In the genomic region with DNA sequence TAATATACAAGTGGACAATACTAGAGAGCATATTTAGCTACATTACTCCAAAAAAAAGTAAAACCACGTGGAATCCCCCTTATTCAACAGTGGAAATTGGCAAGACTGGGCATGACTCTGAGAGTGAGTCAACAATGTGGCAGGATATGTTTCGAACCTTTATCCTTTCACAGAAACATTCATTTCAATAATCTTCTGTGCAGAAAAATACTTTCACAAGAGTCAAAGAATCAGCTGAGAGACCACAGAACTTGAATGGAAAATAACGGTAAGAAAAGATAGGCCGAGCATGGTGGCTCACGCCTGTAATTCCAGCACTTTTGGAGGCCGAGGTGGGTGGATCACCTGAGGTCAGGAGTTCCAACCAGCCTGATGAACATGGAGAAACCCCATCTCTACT, we compare ENCODE assay signal across 2 cellular contexts.
TF ChIP-seq lines count a peak whose summit lies in the region.

No MANE protein-coding gene starts in this region.

TF ChIP-seq in SK-N-SH, 30 proteins besides CTCF, POLR2A, EP300 and RAD21 (continued from another document):
- TF ChIP-seq, protein P1, sequence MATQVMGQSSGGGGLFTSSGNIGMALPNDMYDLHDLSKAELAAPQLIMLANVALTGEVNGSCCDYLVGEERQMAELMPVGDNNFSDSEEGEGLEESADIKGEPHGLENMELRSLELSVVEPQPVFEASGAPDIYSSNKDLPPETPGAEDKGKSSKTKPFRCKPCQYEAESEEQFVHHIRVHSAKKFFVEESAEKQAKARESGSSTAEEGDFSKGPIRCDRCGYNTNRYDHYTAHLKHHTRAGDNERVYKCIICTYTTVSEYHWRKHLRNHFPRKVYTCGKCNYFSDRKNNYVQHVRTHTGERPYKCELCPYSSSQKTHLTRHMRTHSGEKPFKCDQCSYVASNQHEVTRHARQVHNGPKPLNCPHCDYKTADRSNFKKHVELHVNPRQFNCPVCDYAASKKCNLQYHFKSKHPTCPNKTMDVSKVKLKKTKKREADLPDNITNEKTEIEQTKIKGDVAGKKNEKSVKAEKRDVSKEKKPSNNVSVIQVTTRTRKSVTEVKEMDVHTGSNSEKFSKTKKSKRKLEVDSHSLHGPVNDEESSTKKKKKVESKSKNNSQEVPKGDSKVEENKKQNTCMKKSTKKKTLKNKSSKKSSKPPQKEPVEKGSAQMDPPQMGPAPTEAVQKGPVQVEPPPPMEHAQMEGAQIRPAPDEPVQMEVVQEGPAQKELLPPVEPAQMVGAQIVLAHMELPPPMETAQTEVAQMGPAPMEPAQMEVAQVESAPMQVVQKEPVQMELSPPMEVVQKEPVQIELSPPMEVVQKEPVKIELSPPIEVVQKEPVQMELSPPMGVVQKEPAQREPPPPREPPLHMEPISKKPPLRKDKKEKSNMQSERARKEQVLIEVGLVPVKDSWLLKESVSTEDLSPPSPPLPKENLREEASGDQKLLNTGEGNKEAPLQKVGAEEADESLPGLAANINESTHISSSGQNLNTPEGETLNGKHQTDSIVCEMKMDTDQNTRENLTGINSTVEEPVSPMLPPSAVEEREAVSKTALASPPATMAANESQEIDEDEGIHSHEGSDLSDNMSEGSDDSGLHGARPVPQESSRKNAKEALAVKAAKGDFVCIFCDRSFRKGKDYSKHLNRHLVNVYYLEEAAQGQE (IDR thresholded peaks at IDR 0.05; ENCODE audit: low read depth, low read length): no peak
- TF ChIP-seq, protein P2, sequence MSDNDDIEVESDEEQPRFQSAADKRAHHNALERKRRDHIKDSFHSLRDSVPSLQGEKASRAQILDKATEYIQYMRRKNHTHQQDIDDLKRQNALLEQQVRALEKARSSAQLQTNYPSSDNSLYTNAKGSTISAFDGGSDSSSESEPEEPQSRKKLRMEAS (IDR thresholded peaks at IDR 0.05; ENCODE audit: low read depth): peak; percentile 72
- TF ChIP-seq EZH2phosphoT487 (IDR thresholded peaks at IDR 0.05; ENCODE audit: borderline replicate concordance, low read depth): no peak
- peak; percentile 43; the same call in 1 of the 2 replicates for TF ChIP-seq FOSL2 (IDR thresholded peaks at IDR 0.05; ENCODE audit: borderline replicate concordance, low read depth)
- TF ChIP-seq TCF12 (IDR thresholded peaks at IDR 0.05): peak; percentile 26; the same call in 1 of the 2 replicates
- no peak for TF ChIP-seq GATA2 (CRISPR knock-in tag; IDR thresholded peaks at IDR 0.05)
- TF ChIP-seq TEAD4 (IDR thresholded peaks at IDR 0.05; ENCODE audit: borderline replicate concordance, insufficient read depth): no peak
- no peak for TF ChIP-seq NRF1 (IDR thresholded peaks at IDR 0.05; ENCODE audit: low read depth, low read length)
- no peak for TF ChIP-seq MEF2A (IDR thresholded peaks at IDR 0.05; ENCODE audit: borderline replicate concordance, low read depth)
- TF ChIP-seq, protein P3, sequence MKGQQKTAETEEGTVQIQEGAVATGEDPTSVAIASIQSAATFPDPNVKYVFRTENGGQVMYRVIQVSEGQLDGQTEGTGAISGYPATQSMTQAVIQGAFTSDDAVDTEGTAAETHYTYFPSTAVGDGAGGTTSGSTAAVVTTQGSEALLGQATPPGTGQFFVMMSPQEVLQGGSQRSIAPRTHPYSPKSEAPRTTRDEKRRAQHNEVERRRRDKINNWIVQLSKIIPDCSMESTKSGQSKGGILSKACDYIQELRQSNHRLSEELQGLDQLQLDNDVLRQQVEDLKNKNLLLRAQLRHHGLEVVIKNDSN (IDR thresholded peaks at IDR 0.05; ENCODE audit: borderline replicate concordance, low read depth): no peak
- no peak for TF ChIP-seq MXI1 (IDR thresholded peaks at IDR 0.05; ENCODE audit: low read depth, low read length)
- no peak for TF ChIP-seq SIN3A (IDR thresholded peaks at IDR 0.05; ENCODE audit: borderline replicate concordance, low read depth, low read length)
- TF ChIP-seq RFX5 (IDR thresholded peaks at IDR 0.05; ENCODE audit: low read length): no peak
- TF ChIP-seq, protein P4, sequence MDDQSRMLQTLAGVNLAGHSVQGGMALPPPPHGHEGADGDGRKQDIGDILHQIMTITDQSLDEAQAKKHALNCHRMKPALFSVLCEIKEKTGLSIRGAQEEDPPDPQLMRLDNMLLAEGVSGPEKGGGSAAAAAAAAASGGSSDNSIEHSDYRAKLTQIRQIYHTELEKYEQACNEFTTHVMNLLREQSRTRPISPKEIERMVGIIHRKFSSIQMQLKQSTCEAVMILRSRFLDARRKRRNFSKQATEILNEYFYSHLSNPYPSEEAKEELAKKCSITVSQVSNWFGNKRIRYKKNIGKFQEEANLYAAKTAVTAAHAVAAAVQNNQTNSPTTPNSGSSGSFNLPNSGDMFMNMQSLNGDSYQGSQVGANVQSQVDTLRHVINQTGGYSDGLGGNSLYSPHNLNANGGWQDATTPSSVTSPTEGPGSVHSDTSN (IDR thresholded peaks at IDR 0.05): no peak
- no peak for TF ChIP-seq RCOR1 (IDR thresholded peaks at IDR 0.05; ENCODE audit: low read length)
- no peak for TF ChIP-seq YY1 (IDR thresholded peaks at IDR 0.05; ENCODE audit: low read depth)
- TF ChIP-seq POLR2AphosphoS5 (IDR thresholded peaks at IDR 0.05; ENCODE audit: low read depth, low read length): no peak
- peak; percentile 38; the same call in 1 of the 2 replicates for TF ChIP-seq NFIC (IDR thresholded peaks at IDR 0.05; ENCODE audit: borderline replicate concordance)
- TF ChIP-seq ELF1 (IDR thresholded peaks at IDR 0.05): no peak
TF ChIP-seq in SK-N-SH: peak in this region for 5.

TF ChIP-seq in SK-N-SH treated with all-trans-retinoic acid at 6 μM for 48 hours, 23 proteins besides CTCF, POLR2A, EP300 and RAD21 (continued from another document):
- TF ChIP-seq, protein P5, sequence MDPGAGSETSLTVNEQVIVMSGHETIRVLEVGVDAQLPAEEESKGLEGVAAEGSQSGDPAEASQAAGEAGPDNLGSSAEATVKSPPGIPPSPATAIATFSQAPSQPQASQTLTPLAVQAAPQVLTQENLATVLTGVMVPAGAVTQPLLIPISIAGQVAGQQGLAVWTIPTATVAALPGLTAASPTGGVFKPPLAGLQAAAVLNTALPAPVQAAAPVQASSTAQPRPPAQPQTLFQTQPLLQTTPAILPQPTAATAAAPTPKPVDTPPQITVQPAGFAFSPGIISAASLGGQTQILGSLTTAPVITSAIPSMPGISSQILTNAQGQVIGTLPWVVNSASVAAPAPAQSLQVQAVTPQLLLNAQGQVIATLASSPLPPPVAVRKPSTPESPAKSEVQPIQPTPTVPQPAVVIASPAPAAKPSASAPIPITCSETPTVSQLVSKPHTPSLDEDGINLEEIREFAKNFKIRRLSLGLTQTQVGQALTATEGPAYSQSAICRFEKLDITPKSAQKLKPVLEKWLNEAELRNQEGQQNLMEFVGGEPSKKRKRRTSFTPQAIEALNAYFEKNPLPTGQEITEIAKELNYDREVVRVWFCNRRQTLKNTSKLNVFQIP (CRISPR knock-in tag; IDR thresholded peaks at IDR 0.05; ENCODE audit: borderline replicate concordance, low read depth): no peak
- TF ChIP-seq RARB (CRISPR knock-in tag; IDR thresholded peaks at IDR 0.05): no peak
- TF ChIP-seq, protein P6, sequence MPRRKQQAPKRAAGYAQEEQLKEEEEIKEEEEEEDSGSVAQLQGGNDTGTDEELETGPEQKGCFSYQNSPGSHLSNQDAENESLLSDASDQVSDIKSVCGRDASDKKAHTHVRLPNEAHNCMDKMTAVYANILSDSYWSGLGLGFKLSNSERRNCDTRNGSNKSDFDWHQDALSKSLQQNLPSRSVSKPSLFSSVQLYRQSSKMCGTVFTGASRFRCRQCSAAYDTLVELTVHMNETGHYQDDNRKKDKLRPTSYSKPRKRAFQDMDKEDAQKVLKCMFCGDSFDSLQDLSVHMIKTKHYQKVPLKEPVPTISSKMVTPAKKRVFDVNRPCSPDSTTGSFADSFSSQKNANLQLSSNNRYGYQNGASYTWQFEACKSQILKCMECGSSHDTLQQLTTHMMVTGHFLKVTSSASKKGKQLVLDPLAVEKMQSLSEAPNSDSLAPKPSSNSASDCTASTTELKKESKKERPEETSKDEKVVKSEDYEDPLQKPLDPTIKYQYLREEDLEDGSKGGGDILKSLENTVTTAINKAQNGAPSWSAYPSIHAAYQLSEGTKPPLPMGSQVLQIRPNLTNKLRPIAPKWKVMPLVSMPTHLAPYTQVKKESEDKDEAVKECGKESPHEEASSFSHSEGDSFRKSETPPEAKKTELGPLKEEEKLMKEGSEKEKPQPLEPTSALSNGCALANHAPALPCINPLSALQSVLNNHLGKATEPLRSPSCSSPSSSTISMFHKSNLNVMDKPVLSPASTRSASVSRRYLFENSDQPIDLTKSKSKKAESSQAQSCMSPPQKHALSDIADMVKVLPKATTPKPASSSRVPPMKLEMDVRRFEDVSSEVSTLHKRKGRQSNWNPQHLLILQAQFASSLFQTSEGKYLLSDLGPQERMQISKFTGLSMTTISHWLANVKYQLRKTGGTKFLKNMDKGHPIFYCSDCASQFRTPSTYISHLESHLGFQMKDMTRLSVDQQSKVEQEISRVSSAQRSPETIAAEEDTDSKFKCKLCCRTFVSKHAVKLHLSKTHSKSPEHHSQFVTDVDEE (CRISPR knock-in tag; IDR thresholded peaks at IDR 0.05): no peak
- no peak for TF ChIP-seq ISL1 (CRISPR knock-in tag; IDR thresholded peaks at IDR 0.05)
- TF ChIP-seq TCF4 (CRISPR knock-in tag; IDR thresholded peaks at IDR 0.05; ENCODE audit: borderline replicate concordance): no peak
- no peak for TF ChIP-seq TOX (CRISPR knock-in tag; IDR thresholded peaks at IDR 0.05; ENCODE audit: borderline replicate concordance)
- no peak for TF ChIP-seq ARNTL (CRISPR knock-in tag; IDR thresholded peaks at IDR 0.05; ENCODE audit: borderline replicate concordance, low read depth)
- no peak for TF ChIP-seq ZFP30 (CRISPR knock-in tag; IDR thresholded peaks at IDR 0.05)
- no peak for TF ChIP-seq OSR1 (CRISPR knock-in tag; IDR thresholded peaks at IDR 0.05)
